8 cellular contexts compared by ENCODE assay signal in the genomic region with DNA sequence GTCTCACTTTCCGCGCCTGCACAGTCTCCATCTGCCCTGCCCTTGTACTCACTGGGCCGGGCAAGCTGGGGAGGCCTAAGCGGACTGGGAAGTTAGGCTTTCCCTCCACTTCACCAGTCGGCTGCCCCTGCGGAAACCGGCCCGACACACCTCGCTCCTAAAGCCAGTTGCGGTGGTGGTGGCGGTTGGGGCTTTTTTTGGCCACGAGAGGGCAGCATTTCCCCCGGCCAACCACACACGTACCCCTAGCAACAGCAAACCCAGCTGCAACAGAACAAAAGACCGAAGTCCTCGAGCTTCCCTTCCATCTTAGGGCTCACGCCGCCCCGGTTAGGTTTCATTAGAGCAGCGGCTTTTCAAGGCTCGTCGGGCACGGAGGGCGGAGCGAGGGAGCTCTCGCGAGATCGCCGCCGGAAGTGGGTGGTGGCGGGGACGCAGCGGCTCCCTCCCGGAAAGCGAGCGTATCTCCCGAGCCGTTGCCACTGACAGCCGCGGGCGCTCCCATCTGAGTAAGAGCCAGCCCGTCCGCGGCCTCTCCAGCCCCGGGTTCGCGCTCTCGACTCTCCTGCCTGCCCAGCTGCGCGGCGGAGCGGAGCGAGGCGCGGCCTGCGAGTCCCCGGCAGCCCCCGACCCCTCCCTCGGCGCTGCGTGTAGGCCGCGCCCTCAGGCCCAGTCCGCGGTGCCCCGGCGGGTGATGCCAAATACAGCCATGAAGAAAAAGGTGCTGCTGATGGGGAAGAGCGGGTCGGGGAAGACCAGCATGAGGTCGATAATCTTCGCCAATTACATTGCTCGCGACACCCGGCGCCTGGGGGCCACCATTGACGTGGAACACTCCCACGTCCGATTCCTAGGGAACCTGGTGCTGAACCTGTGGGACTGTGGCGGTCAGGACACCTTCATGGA. TPM values are rescaled to one million over a fixed set of nuclear protein-coding genes. Genes with fewer than 3 reads are reported as not detected.
A peak's percentile ranks its signal among the peaks of the same experiment; 100 is the strongest.
DNase-seq lines count a peak whose midpoint lies in the region; ATAC-seq and FAIRE-seq lines count a peak whose summit lies in the region.

A gene with protein sequence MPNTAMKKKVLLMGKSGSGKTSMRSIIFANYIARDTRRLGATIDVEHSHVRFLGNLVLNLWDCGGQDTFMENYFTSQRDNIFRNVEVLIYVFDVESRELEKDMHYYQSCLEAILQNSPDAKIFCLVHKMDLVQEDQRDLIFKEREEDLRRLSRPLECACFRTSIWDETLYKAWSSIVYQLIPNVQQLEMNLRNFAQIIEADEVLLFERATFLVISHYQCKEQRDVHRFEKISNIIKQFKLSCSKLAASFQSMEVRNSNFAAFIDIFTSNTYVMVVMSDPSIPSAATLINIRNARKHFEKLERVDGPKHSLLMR (plus strand): TSS at position 462 of the 906 bp plus-strand sequence. CDS start 233 bp downstream, at position 695.

- peaks cover 15% of the 10 kb centered on the region for H3K79me2 ChIP-seq in mesendoderm (ENCODE audit: control insufficient read depth, insufficient read depth, low read length)

- H3K27ac ChIP-seq in mesendoderm (ENCODE audit: low read depth, low read length), result peak within 1 kb of the TSS; percentile 91

- no peak within 1 kb of the TSS for H2BK120ac ChIP-seq in mesendoderm (ENCODE audit: low read depth, low read length)

- H3K27me3 ChIP-seq in endocrine pancreas (ENCODE audit: control insufficient read depth, insufficient read depth, low read length) (no peaks in the 10 kb centered on the region), mesendoderm (ENCODE audit: insufficient read depth, low read length, poor library complexity) (no peaks in the 10 kb centered on the region)

- peak within 1 kb of the TSS; percentile 90 for H2BK5ac ChIP-seq in mesendoderm (ENCODE audit: low read length)

- peak within 1 kb of the TSS; percentile 63 for H3K4ac ChIP-seq in mesendoderm (ENCODE audit: low read depth, low read length)

- H3K9me3 ChIP-seq in endocrine pancreas (ENCODE audit: control insufficient read depth, low read length), result no peaks in the 10 kb centered on the region

- H3K79me1 ChIP-seq in mesendoderm (ENCODE audit: low read length), result peaks cover 10% of the 10 kb centered on the region

- no peak within 1 kb of the TSS for H2BK15ac ChIP-seq in mesendoderm (replicated peaks; ENCODE audit: low read depth)

- peak within 1 kb of the TSS; percentile 97 for H3K4me2 ChIP-seq in mesendoderm (ENCODE audit: low read length)

- H3K36me3 ChIP-seq in endocrine pancreas (ENCODE audit: control insufficient read depth, insufficient read depth, low read length), result no peaks in the 10 kb centered on the region
- H3K36me3 ChIP-seq in mesendoderm (ENCODE audit: control insufficient read depth, insufficient read depth, low read length), result no peaks in the 10 kb centered on the region

- H3K4me3 ChIP-seq in endocrine pancreas (ENCODE audit: control insufficient read depth, insufficient read depth, low read length), result peak within 1 kb of the TSS; percentile 89
- H3K4me3 ChIP-seq in mesendoderm (ENCODE audit: low read length), result peak within 1 kb of the TSS; percentile 83

- H3K56ac ChIP-seq in mesendoderm (ENCODE audit: low read length), result peak within 1 kb of the TSS; percentile 99

- ATAC-seq in GM21367 (IDR thresholded peaks at IDR 0.05; ENCODE audit: unreplicated experiment), result peak; percentile 91

- H3K18ac ChIP-seq in mesendoderm (ENCODE audit: low read length), result peak within 1 kb of the TSS; percentile 72

- H4K8ac ChIP-seq in mesendoderm (ENCODE audit: low read depth, low read length), result no peak within 1 kb of the TSS

- H3K9ac ChIP-seq in endocrine pancreas (ENCODE audit: control insufficient read depth, insufficient read depth, low read length), result peak within 1 kb of the TSS; percentile 88
- peak within 1 kb of the TSS; percentile 98 for H3K9ac ChIP-seq in mesendoderm (ENCODE audit: low read length)

- H4K5ac ChIP-seq in mesendoderm (ENCODE audit: low read length), result no peak within 1 kb of the TSS

- H3K4me1 ChIP-seq in endocrine pancreas (ENCODE audit: control insufficient read depth, insufficient read depth, low read length) (peaks cover 3% of the 10 kb centered on the region), mesendoderm (ENCODE audit: control insufficient read depth, low read depth, low read length) (peaks cover 2% of the 10 kb centered on the region)

- DNase-seq in Caki2 (ENCODE audit: low read depth) (peak; percentile 95), HTR-8/SVneo (ENCODE audit: insufficient read length, low spot score) (peak; percentile 83), NOMO-1 treated with DMSO at 0.1 percent for 48 hours (lab: John Stamatoyannopoulos, UW; ENCODE audit: unreplicated experiment) (peak; percentile 81), mesendoderm (peak; percentile 99)
- DNase-seq in activated CD8-positive, alpha-beta memory T cell treated with anti-CD3 and anti-CD28 coated beads for 4 hours (ENCODE audit: low read depth in 2 of 2), result peak; percentile 85 to 86
- peak; percentile 86 for DNase-seq in stimulated activated CD8-positive, alpha-beta memory T cell treated with anti-CD3 and anti-CD28 coated beads, Interleukin-15, amount 100 ng/mL, for 1 hour (ENCODE audit: low read depth)

- peak; percentile 4 for FAIRE-seq in HTR-8/SVneo (lab: Jason Lieb, UNC)

- no CpG with 5 or more reads among the region's 79 CpGs for WGBS in mesendoderm (ENCODE audit: extremely low coverage, insufficient coverage, low lambda C conversion rate)

- H2AK5ac ChIP-seq in mesendoderm (ENCODE audit: low read length), result no peak within 1 kb of the TSS

- in situ Hi-C loops in Caki2 (cut with HindIII; ENCODE audit: low pct_unique_long_range_greater_than_20kb, low sequenced_read_pairs), result no loop called here

- H3K23ac ChIP-seq in mesendoderm (ENCODE audit: low read length), result peak within 1 kb of the TSS; percentile 85

RNA-seq across cellular contexts. Expression of the gene that starts here (rescaled TPM):
- total RNA-seq in Caki2 (2014; rRNA removed; shearing (Covaris generic); ENCODE audit: low replicate concordance), result 101 and 103 TPM in 2 replicates
- 41.0 TPM for polyA plus RNA-seq in mesendoderm (2013, experiment 1 of 2)
- polyA plus RNA-seq in mesendoderm (2013, experiment 2 of 2), result 41.9 TPM

Comparison
In these comparisons a context has a peak if more than half of its experiments do, and no peak if none do; other contexts are left out.
1. Peak in every context shown above with its lines: DNase-seq, ATAC-seq, H3K4me3 ChIP-seq and H3K27ac ChIP-seq.